In genomic region chr15:74870496-74871213, GRCh38 we compare ENCODE assay signal across 9 cellular contexts. TPM values are rescaled to one million over a fixed set of nuclear protein-coding genes. Genes with fewer than 3 reads are reported as not detected.
A peak's percentile ranks its signal among the peaks of the same experiment; 100 is the strongest.
DNase-seq lines count a peak whose midpoint lies in the region; ATAC-seq and TF ChIP-seq lines count a peak whose summit lies in the region.
"Had no signal": no experiment of that assay in that cellular context is flagged by ENCODE, and none has a peak within 500 bp of the region (broad histone marks: within the 10 kb centered on the region; RNA-seq: fewer than 3 reads in every experiment).

No MANE protein-coding gene starts in this region.

- H3K36me3 ChIP-seq in right lobe of liver, result no peaks in the 10 kb centered on the region
- peaks cover 0 to 5% (median 0%) of the 10 kb centered on the region in 3 donors for H3K36me3 ChIP-seq in tibial nerve

- CTCF ChIA-PET in activated naive CD4-positive, alpha-beta T cell treated with anti-CD3 and anti-CD28 coated beads for 36 hours (lab: Charles Lee), result interaction anchor here (0.7 to 3.2 kb wide), 12 partner anchors 10 to 236 kb away, joined by 3 to 22 read pairs (median 4); no protein-coding TSS in a partner anchor

- no peaks in the 10 kb centered on the region for H3K27me3 Mint-ChIP-seq in activated naive CD4-positive, alpha-beta T cell treated with anti-CD3 and anti-CD28 coated beads for 36 hours (ENCODE audit: low read depth)
- H3K27me3 Mint-ChIP-seq in activated naive CD8-positive, alpha-beta T cell treated with anti-CD3 and anti-CD28 coated beads for 36 hours, result no peaks in the 10 kb centered on the region

- 42% methylated on average over 6 of the region's 6 CpGs for WGBS in right lobe of liver (ENCODE audit: insufficient coverage, low coverage, low lambda C conversion rate, missing lambda C conversion rate)
- WGBS in tibial nerve, 2 donors, result 31 to 46% methylated on average over 6 of the region's 6 CpGs

- intact Hi-C loops in activated naive CD4-positive, alpha-beta T cell treated with anti-CD3 and anti-CD28 coated beads for 36 hours (cut with micrococcal nuclease), result loop anchor here (1.0 to 10.0 kb wide), 4 partner anchors 68 to 582 kb away; partner anchors contain the start of genes C15orf39, COX5A and SIN3A
- intact Hi-C loops in right lobe of liver (cut with DNase I), result no loop called here

- no peak for ATAC-seq in right lobe of liver
- no peak for ATAC-seq in GM21786 (IDR thresholded peaks at IDR 0.05; ENCODE audit: unreplicated experiment)
- ATAC-seq in GM21576 (IDR thresholded peaks at IDR 0.05; ENCODE audit: unreplicated experiment), result no peak

- TF ChIP-seq EP300 in tibial nerve (IDR thresholded peaks at IDR 0.05), result peak in 1 of 2 donors; percentile 15

- peak overlapping the region; percentile 90 for H3K27ac Mint-ChIP-seq in activated naive CD4-positive, alpha-beta T cell treated with anti-CD3 and anti-CD28 coated beads for 36 hours
- peak overlapping the region; percentile 82 for H3K27ac Mint-ChIP-seq in activated naive CD8-positive, alpha-beta T cell treated with anti-CD3 and anti-CD28 coated beads for 36 hours

- H3K36me3 Mint-ChIP-seq in activated naive CD4-positive, alpha-beta T cell treated with anti-CD3 and anti-CD28 coated beads for 36 hours (ENCODE audit: low read depth), result peaks cover 19% of the 10 kb centered on the region
- H3K36me3 Mint-ChIP-seq in activated naive CD8-positive, alpha-beta T cell treated with anti-CD3 and anti-CD28 coated beads for 36 hours, result peaks cover 42% of the 10 kb centered on the region

- no peaks in the 10 kb centered on the region for H3K9me3 ChIP-seq in right lobe of liver
- no peaks in the 10 kb centered on the region for H3K9me3 ChIP-seq in tibial nerve

- peak overlapping the region; percentile 13 to 42 (median 19) for H3K27ac ChIP-seq in right lobe of liver
- H3K27ac ChIP-seq in tibial nerve, result peak overlapping the region in 3 of 4 donors; percentile 67 to 93 (median 92)

- H3K4me3 Mint-ChIP-seq in activated naive CD4-positive, alpha-beta T cell treated with anti-CD3 and anti-CD28 coated beads for 36 hours, result peak overlapping the region; percentile 60
- H3K4me3 Mint-ChIP-seq in activated naive CD8-positive, alpha-beta T cell treated with anti-CD3 and anti-CD28 coated beads for 36 hours, result peak overlapping the region; percentile 98

- DNase-seq in activated naive CD4-positive, alpha-beta T cell treated with anti-CD3 and anti-CD28 coated beads for 36 hours, result no peak
- DNase-seq in activated naive CD4-positive, alpha-beta T cell (lab: John Stamatoyannopoulos, UW), result no peak
- no peak for DNase-seq in activated naive CD8-positive, alpha-beta T cell treated with anti-CD3 and anti-CD28 coated beads for 36 hours
- no peak for DNase-seq in right lobe of liver
- no peak for DNase-seq in tibial nerve (ENCODE audit: low spot score in 2 of 2)
- no peak for DNase-seq in epidermal melanocyte (ENCODE audit: insufficient read length, low spot score)

- H3K4me3 ChIP-seq in right lobe of liver (no peak overlapping the region), tibial nerve (peak overlapping the region in 1 of 4 donors; percentile 0)

- TF ChIP-seq CTCF in right lobe of liver (IDR thresholded peaks at IDR 0.05), result no peak
- TF ChIP-seq CTCF in tibial nerve (IDR thresholded peaks at IDR 0.05), result no peak

- H3K27me3 ChIP-seq in right lobe of liver (no peaks in the 10 kb centered on the region), tibial nerve (no peaks in the 10 kb centered on the region)

- no peaks in the 10 kb centered on the region for H3K9me3 Mint-ChIP-seq in activated naive CD4-positive, alpha-beta T cell treated with anti-CD3 and anti-CD28 coated beads for 36 hours
- H3K9me3 Mint-ChIP-seq in activated naive CD8-positive, alpha-beta T cell treated with anti-CD3 and anti-CD28 coated beads for 36 hours, result no peaks in the 10 kb centered on the region

- peaks cover 68% of the 10 kb centered on the region for H3K4me1 Mint-ChIP-seq in activated naive CD4-positive, alpha-beta T cell treated with anti-CD3 and anti-CD28 coated beads for 36 hours (ENCODE audit: low read depth)
- H3K4me1 Mint-ChIP-seq in activated naive CD8-positive, alpha-beta T cell treated with anti-CD3 and anti-CD28 coated beads for 36 hours, result peaks cover 68% of the 10 kb centered on the region

- H3K4me1 ChIP-seq in right lobe of liver (peaks cover 0 to 71% (median 19%) of the 10 kb centered on the region in 4 donors), tibial nerve (peaks cover 0 to 73% (median 64%) of the 10 kb centered on the region in 4 donors)

- TF ChIP-seq POLR2A in right lobe of liver (IDR thresholded peaks at IDR 0.05) (no peak), tibial nerve (IDR thresholded peaks at IDR 0.05) (no peak)

RNA-seq across cellular contexts. Expression of gene SCAMP2, which starts 2.5 kb away (rescaled TPM):
- total RNA-seq in activated naive CD4-positive, alpha-beta T cell treated with anti-CD3 and anti-CD28 coated beads for 36 hours, result 10 to 100 TPM; 60.6 TPM
- total RNA-seq in activated naive CD8-positive, alpha-beta T cell treated with anti-CD3 and anti-CD28 coated beads for 36 hours, result 10 to 100 TPM; 57.5 to 59.6 TPM
- total RNA-seq in right lobe of liver (10 to 100 TPM; 33.9 to 45.9 (median 41.7) TPM), tibial nerve (10 to 100 TPM; 47.6 to 72.0 (median 65.7) TPM)

RNA-seq across cellular contexts. Expression of gene MPI, which starts 19.2 kb away (rescaled TPM):
- 10 to 100 TPM; 55.2 to 56.1 TPM for total RNA-seq in activated naive CD4-positive, alpha-beta T cell treated with anti-CD3 and anti-CD28 coated beads for 36 hours
- total RNA-seq in activated naive CD8-positive, alpha-beta T cell treated with anti-CD3 and anti-CD28 coated beads for 36 hours, result 10 to 100 TPM; 71.4 to 73.2 TPM
- total RNA-seq in right lobe of liver (10 to 100 TPM; 23.5 to 69.7 (median 40.8) TPM), tibial nerve (10 to 100 TPM; 42.4 to 79.3 (median 60.8) TPM)

RNA-seq across cellular contexts. Expression of gene ULK3, which starts 27.7 kb away (rescaled TPM):
- total RNA-seq in activated naive CD4-positive, alpha-beta T cell treated with anti-CD3 and anti-CD28 coated beads for 36 hours, result 10 to 100 TPM; 58.9 to 69.2 TPM
- 10 to 100 TPM; 41.1 to 49.9 TPM for total RNA-seq in activated naive CD8-positive, alpha-beta T cell treated with anti-CD3 and anti-CD28 coated beads for 36 hours
- total RNA-seq in right lobe of liver (10 to 100 TPM; 19.7 to 25.1 (median 22.1) TPM), tibial nerve (10 to 100 TPM; 42.6 to 86.7 (median 48.9) TPM)

RNA-seq across cellular contexts. Expression of gene FAM219B, which starts 36.0 kb away (rescaled TPM):
- total RNA-seq in activated naive CD4-positive, alpha-beta T cell treated with anti-CD3 and anti-CD28 coated beads for 36 hours, result 10 to 100 TPM; 60.3 to 63.0 TPM
- total RNA-seq in activated naive CD8-positive, alpha-beta T cell treated with anti-CD3 and anti-CD28 coated beads for 36 hours, result 10 to 100 TPM; 31.5 to 37.6 TPM
- 10 to 100 TPM; 11.1 to 14.7 (median 13.3) TPM for total RNA-seq in right lobe of liver
- total RNA-seq in tibial nerve, result 10 to 100 TPM; 59.4 to 84.6 (median 80.7) TPM

RNA-seq across cellular contexts. Expression of gene CPLX3, which starts 44.2 kb away (rescaled TPM):
- not detected for total RNA-seq in activated naive CD4-positive, alpha-beta T cell treated with anti-CD3 and anti-CD28 coated beads for 36 hours
- total RNA-seq in activated naive CD8-positive, alpha-beta T cell treated with anti-CD3 and anti-CD28 coated beads for 36 hours, result under 1 TPM in 1 of 2 experiments, not detected in 1; 0.19 TPM
- total RNA-seq in right lobe of liver (not detected), tibial nerve (not detected)
- total RNA-seq: RPMI7951 had no signal
